In genomic region chr3:113223831-113224240, GRCh38 we compare ENCODE assay signal across 8 cellular contexts. TPM values are rescaled to one million over a fixed set of nuclear protein-coding genes. Genes with fewer than 3 reads are reported as not detected.
DNase-seq lines count a peak whose midpoint lies in the region; ATAC-seq, FAIRE-seq and TF ChIP-seq lines count a peak whose summit lies in the region.

No MANE protein-coding gene starts in this region.

- no peaks in the 10 kb centered on the region for H3K79me2 ChIP-seq in astrocyte (ENCODE audit: insufficient read depth, low read length)

- no peak overlapping the region for H3K27ac Mint-ChIP-seq in activated T-cell treated with anti-CD3 and anti-CD28 coated beads, Interleukin-2, amount 50 U/mL, for 24 hours
- peak overlapping the region; percentile 34 for H3K27ac Mint-ChIP-seq in astrocyte (ENCODE audit: unreplicated experiment)
- H3K27ac Mint-ChIP-seq in stimulated activated memory B cell treated with anti-CD40 and anti-IgM and Interleukin-4, amounts not matched to agents 10 μg/mL and 1 μg/mL and 100 μg/mL, for 72 hours: no peak overlapping the region

- H3K4me3 ChIP-seq in astrocyte (ENCODE audit: insufficient read depth, low read depth, low read length) (no peak overlapping the region), colonic mucosa (no peak overlapping the region)

- intact Hi-C loops in colonic mucosa (cut with DNase I): no loop called here

- H3K27ac ChIP-seq in astrocyte (ENCODE audit: low read depth, low read length): no peak overlapping the region
- no peak overlapping the region for H3K27ac ChIP-seq in colonic mucosa

- peaks cover 9% of the 10 kb centered on the region for H3K4me1 Mint-ChIP-seq in activated T-cell treated with anti-CD3 and anti-CD28 coated beads, Interleukin-2, amount 50 U/mL, for 24 hours (ENCODE audit: low read depth)
- peaks cover 44% of the 10 kb centered on the region for H3K4me1 Mint-ChIP-seq in astrocyte (ENCODE audit: low read depth, unreplicated experiment)
- peaks cover 11% of the 10 kb centered on the region for H3K4me1 Mint-ChIP-seq in stimulated activated memory B cell treated with anti-CD40 and anti-IgM and Interleukin-4, amounts not matched to agents 10 μg/mL and 1 μg/mL and 100 μg/mL, for 72 hours

- H3K4me1 ChIP-seq in astrocyte (ENCODE audit: insufficient read depth, low read length) (peaks cover 16% of the 10 kb centered on the region), colonic mucosa (no peaks in the 10 kb centered on the region)

- peak overlapping the region; percentile 74 for H2AFZ ChIP-seq in astrocyte (ENCODE audit: low read depth, low read length)

- no peak for FAIRE-seq in astrocyte (lab: Jason Lieb, UNC)

- H3K9ac ChIP-seq in astrocyte (ENCODE audit: low read length) (peak overlapping the region; percentile 26), colonic mucosa (ENCODE audit: low read depth in 2 of 2, low read length in 2 of 2) (no peak overlapping the region)

- H3K27me3 ChIP-seq in astrocyte (ENCODE audit: insufficient read depth, low read length) (no peaks in the 10 kb centered on the region), colonic mucosa (no peaks in the 10 kb centered on the region)

- H3K36me3 ChIP-seq in astrocyte (ENCODE audit: insufficient read depth, low read length): no peaks in the 10 kb centered on the region
- H3K36me3 ChIP-seq in colonic mucosa: no peaks in the 10 kb centered on the region

- peak; percentile 15 for DNase-seq in activated T-cell treated with anti-CD3 and anti-CD28 coated beads for 48 hours (ENCODE audit: low read depth)
- DNase-seq in activated T-cell treated with anti-CD3 and anti-CD28 coated beads, Interleukin-2, amount 50 U/mL, for 24 hours: no peak
- DNase-seq in astrocyte (ENCODE audit: low read depth): no peak
- no peak for DNase-seq in NCI-H226
- DNase-seq in colonic mucosa: no peak
- no peak for DNase-seq in HuH-7 (ENCODE audit: low spot score)

- H3K4me2 ChIP-seq in astrocyte (ENCODE audit: low read length): peak overlapping the region; percentile 66

- H4K20me1 ChIP-seq in astrocyte (ENCODE audit: insufficient read depth, low read length): no peaks in the 10 kb centered on the region

- peak; percentile 79 for ATAC-seq in HG03039 (IDR thresholded peaks at IDR 0.05; ENCODE audit: unreplicated experiment)
- peak; percentile 86 for ATAC-seq in stimulated activated memory B cell treated with anti-CD40 and anti-IgM and Interleukin-4, amounts not matched to agents 10 μg/mL and 1 μg/mL and 100 μg/mL, for 72 hours

- TF ChIP-seq CTCF in astrocyte (IDR thresholded peaks at IDR 0.05; ENCODE audit: insufficient read depth, low read depth, low read length) (no peak), colonic mucosa (IDR thresholded peaks at IDR 0.05) (no peak)

- H3K4me3 Mint-ChIP-seq in activated T-cell treated with anti-CD3 and anti-CD28 coated beads, Interleukin-2, amount 50 U/mL, for 24 hours: no peak overlapping the region
- H3K4me3 Mint-ChIP-seq in astrocyte (ENCODE audit: unreplicated experiment): no peak overlapping the region
- H3K4me3 Mint-ChIP-seq in stimulated activated memory B cell treated with anti-CD40 and anti-IgM and Interleukin-4, amounts not matched to agents 10 μg/mL and 1 μg/mL and 100 μg/mL, for 72 hours: peak overlapping the region; percentile 11

- peaks cover 33% of the 10 kb centered on the region for H3K27me3 Mint-ChIP-seq in activated T-cell treated with anti-CD3 and anti-CD28 coated beads, Interleukin-2, amount 50 U/mL, for 24 hours
- H3K27me3 Mint-ChIP-seq in astrocyte (ENCODE audit: low read depth, unreplicated experiment): no peaks in the 10 kb centered on the region
- peaks cover 30% of the 10 kb centered on the region for H3K27me3 Mint-ChIP-seq in stimulated activated memory B cell treated with anti-CD40 and anti-IgM and Interleukin-4, amounts not matched to agents 10 μg/mL and 1 μg/mL and 100 μg/mL, for 72 hours

- H3K9me3 ChIP-seq in astrocyte (ENCODE audit: insufficient read depth, low read depth, low read length) (no peaks in the 10 kb centered on the region), colonic mucosa (no peaks in the 10 kb centered on the region)

- H3K36me3 Mint-ChIP-seq in activated T-cell treated with anti-CD3 and anti-CD28 coated beads, Interleukin-2, amount 50 U/mL, for 24 hours (ENCODE audit: low read depth): no peaks in the 10 kb centered on the region
- peaks cover 6% of the 10 kb centered on the region for H3K36me3 Mint-ChIP-seq in astrocyte (ENCODE audit: low read depth, unreplicated experiment)
- H3K36me3 Mint-ChIP-seq in stimulated activated memory B cell treated with anti-CD40 and anti-IgM and Interleukin-4, amounts not matched to agents 10 μg/mL and 1 μg/mL and 100 μg/mL, for 72 hours: no peaks in the 10 kb centered on the region

- no peaks in the 10 kb centered on the region for H3K9me3 Mint-ChIP-seq in activated T-cell treated with anti-CD3 and anti-CD28 coated beads, Interleukin-2, amount 50 U/mL, for 24 hours
- no peaks in the 10 kb centered on the region for H3K9me3 Mint-ChIP-seq in astrocyte (ENCODE audit: unreplicated experiment)
- H3K9me3 Mint-ChIP-seq in stimulated activated memory B cell treated with anti-CD40 and anti-IgM and Interleukin-4, amounts not matched to agents 10 μg/mL and 1 μg/mL and 100 μg/mL, for 72 hours: no peaks in the 10 kb centered on the region

RNA-seq across cellular contexts. Expression of gene BOC, which starts 12.5 kb away (rescaled TPM):
- 20.2 TPM in 2 replicates for total RNA-seq in astrocyte
- 1 to 10 TPM; 1.9 to 9.8 TPM for total RNA-seq in colonic mucosa
